ENCODE assay signal across 11 cellular contexts in genomic region chr11:562046-562645, GRCh38. TPM values are rescaled to one million over a fixed set of nuclear protein-coding genes. Genes with fewer than 3 reads are reported as not detected.
DNase-seq lines count a peak whose midpoint lies in the region; ATAC-seq, FAIRE-seq and TF ChIP-seq lines count a peak whose summit lies in the region.
"Had no signal": no experiment of that assay in that cellular context is flagged by ENCODE, and none has a peak within 500 bp of the region (broad histone marks: within the 10 kb centered on the region; RNA-seq: fewer than 3 reads in every experiment).

No MANE protein-coding gene starts in this region.

- CTCF ChIA-PET in A673 (lab: Charles Lee) = no interaction called here

- H2BK5ac ChIP-seq in H9 (ENCODE audit: insufficient read length, low read length) = no peak overlapping the region

- H3K9ac ChIP-seq in H9 (ENCODE audit: extremely low read depth, insufficient read length, low read length) (no peak overlapping the region), astrocyte (ENCODE audit: low read length) (no peak overlapping the region)

- no peak for DNase-seq in A673 (ENCODE audit: low spot score)
- DNase-seq in H9 = no peak
- DNase-seq in astrocyte (ENCODE audit: low read depth) = no peak
- DNase-seq in lower lobe of right lung = no peak
- no peak for DNase-seq in GM12892 (ENCODE audit: insufficient read length)
- DNase-seq in dorsolateral prefrontal cortex = no peak
- DNase-seq: foreskin melanocyte; stimulated activated naive CD4-positive, alpha-beta T cell treated with Interleukin-2 at 50 U/mL for 16 hours had no signal

- H3K4me3 Mint-ChIP-seq in H9 (peak overlapping the region; percentile 83 to 90; a peak in 4 of 5 replicates), astrocyte (ENCODE audit: unreplicated experiment) (peak overlapping the region; percentile 91)

- no TSS peak for BruUV-seq in A673 (replicated peaks; lab: Mats Ljungman, UMichigan)

- H2AFZ ChIP-seq in H9 (ENCODE audit: low read length) (no peak overlapping the region), astrocyte (ENCODE audit: low read depth, low read length) (no peak overlapping the region)

- H3K4me3 ChIP-seq in A673 (ENCODE audit: low read depth, low read length, poor library complexity, severe bottlenecking) (peak overlapping the region; percentile 72), astrocyte (ENCODE audit: insufficient read depth, low read depth, low read length) (no peak overlapping the region), lower lobe of right lung (peak overlapping the region; percentile 73), dorsolateral prefrontal cortex (peak overlapping the region in 9 of 59 donors; percentile 67 to 88 (median 74))

- H3K9me3 Mint-ChIP-seq in H9 (no peaks in the 10 kb centered on the region; a peak in 1 of 5 replicates), astrocyte (ENCODE audit: unreplicated experiment) (peaks cover 2% of the 10 kb centered on the region)

- no peak overlapping the region for H4K5ac ChIP-seq in H9 (ENCODE audit: insufficient read length, low read depth, low read length)

- H3K4me1 ChIP-seq in A673 (ENCODE audit: insufficient read depth, low read length, poor library complexity, severe bottlenecking) (peaks cover 9% of the 10 kb centered on the region), H9 (ENCODE audit: insufficient read depth, low read length) (no peaks in the 10 kb centered on the region), astrocyte (ENCODE audit: insufficient read depth, low read length) (peaks cover 8% of the 10 kb centered on the region), lower lobe of right lung (peaks cover 42% of the 10 kb centered on the region)

- H4K20me1 ChIP-seq in H9 (ENCODE audit: control insufficient read depth, insufficient read depth, insufficient read length) = no peaks in the 10 kb centered on the region
- no peaks in the 10 kb centered on the region for H4K20me1 ChIP-seq in astrocyte (ENCODE audit: insufficient read depth, low read length)

- H3K14ac ChIP-seq in H9 (ENCODE audit: insufficient read depth, low read length) = no peak overlapping the region

- H3K23me2 ChIP-seq in H9 (ENCODE audit: insufficient read length, low read depth, low read length, poor library complexity, severe bottlenecking) = peaks cover 5% of the 10 kb centered on the region

- no peak overlapping the region for H3K27ac ChIP-seq in A673 (ENCODE audit: low read depth, low read length, poor library complexity, severe bottlenecking)
- H3K27ac ChIP-seq in H9 (ENCODE audit: insufficient read length, low read depth, low read length) = no peak overlapping the region
- no peak overlapping the region for H3K27ac ChIP-seq in astrocyte (ENCODE audit: low read depth, low read length)
- H3K27ac ChIP-seq in lower lobe of right lung = peak overlapping the region; percentile 91
- H3K27ac ChIP-seq in dorsolateral prefrontal cortex = no peak overlapping the region

- TF ChIP-seq CTCF in A673 (conservative IDR thresholded peaks at IDR 0.05; ENCODE audit: low read depth, low read length) = no peak
- TF ChIP-seq CTCF in H9 (conservative IDR thresholded peaks at IDR 0.05) = no peak
- TF ChIP-seq CTCF in astrocyte (IDR thresholded peaks at IDR 0.05; ENCODE audit: insufficient read depth, low read depth, low read length) = no peak
- TF ChIP-seq CTCF in lower lobe of right lung (IDR thresholded peaks at IDR 0.05) = no peak
- no peak for TF ChIP-seq CTCF in dorsolateral prefrontal cortex (IDR thresholded peaks at IDR 0.05 in 54 of 56, conservative IDR thresholded peaks at IDR 0.05 in 2 of 56; ENCODE audit: low read depth in 1 of 56, partially characterized antibody in 56 of 56)

- H3K4me1 Mint-ChIP-seq in H9 = peaks cover 14 to 31% of the 10 kb centered on the region in 2 experiments
- peaks cover 7% of the 10 kb centered on the region for H3K4me1 Mint-ChIP-seq in astrocyte (ENCODE audit: low read depth, unreplicated experiment)

- H3K4ac ChIP-seq in H9 (ENCODE audit: low read depth, low read length) = no peak overlapping the region

- no peak for FAIRE-seq in astrocyte (lab: Jason Lieb, UNC)
- FAIRE-seq in GM12892 (lab: Jason Lieb, UNC) = no peak

- H3K27me3 Mint-ChIP-seq in H9 (ENCODE audit: low read depth) (peaks cover 16% of the 10 kb centered on the region), astrocyte (ENCODE audit: low read depth, unreplicated experiment) (peaks cover 3% of the 10 kb centered on the region)
- H3K27me3 Mint-ChIP-seq: activated naive CD8-positive, alpha-beta T cell had no signal

- no peak overlapping the region for H4K8ac ChIP-seq in H9 (replicated peaks; ENCODE audit: insufficient read length, low read depth, low read length)

- no peak overlapping the region for H3T11ph ChIP-seq in H9 (ENCODE audit: low read length)

- no peak overlapping the region for H3K56ac ChIP-seq in H9 (ENCODE audit: insufficient read length, low read depth, low read length)

- no peak overlapping the region for H2BK120ac ChIP-seq in H9 (ENCODE audit: low read depth, low read length, poor library complexity, severe bottlenecking)

- H2BK20ac ChIP-seq in H9 (ENCODE audit: low read depth, low read length, poor library complexity, severe bottlenecking) = no peak overlapping the region

- H3K36me3 ChIP-seq in A673 (ENCODE audit: insufficient read depth, low read length, poor library complexity, severe bottlenecking) = no peaks in the 10 kb centered on the region
- no peaks in the 10 kb centered on the region for H3K36me3 ChIP-seq in astrocyte (ENCODE audit: insufficient read depth, low read length)
- peaks cover 7% of the 10 kb centered on the region for H3K36me3 ChIP-seq in lower lobe of right lung

- TF ChIP-seq POLR2A in GM12892 (IDR thresholded peaks at IDR 0.05; ENCODE audit: low read depth, low read length) = no peak

- POLR2A ChIA-PET in A673 (lab: Charles Lee; ENCODE audit: low non-redundant PET) = no interaction called here

- peaks cover 4% of the 10 kb centered on the region for H3K27me3 ChIP-seq in A673 (replicated peaks; ENCODE audit: insufficient read depth, low read depth, low read length, poor library complexity)
- H3K27me3 ChIP-seq in H9 (ENCODE audit: insufficient read depth, low read length) = peaks cover 3% of the 10 kb centered on the region; the same call in 1 of the 2 replicates
- peaks cover 9% of the 10 kb centered on the region for H3K27me3 ChIP-seq in astrocyte (ENCODE audit: insufficient read depth, low read length)
- H3K27me3 ChIP-seq in lower lobe of right lung (ENCODE audit: low read depth) = peaks cover 20% of the 10 kb centered on the region
- peaks cover 0 to 25% (median 7%) of the 10 kb centered on the region in 45 donors for H3K27me3 ChIP-seq in dorsolateral prefrontal cortex

- no peak overlapping the region for H2BK15ac ChIP-seq in H9 (ENCODE audit: low read depth, low read length)

- no peak overlapping the region for H2AK5ac ChIP-seq in H9 (ENCODE audit: insufficient read length, low read length)

- H3K23ac ChIP-seq in H9 (ENCODE audit: insufficient read length, low read depth, low read length) = no peak overlapping the region

- H4K91ac ChIP-seq in H9 (ENCODE audit: insufficient read length, low read depth, low read length) = no peak overlapping the region

- no peak overlapping the region for H3K18ac ChIP-seq in H9 (ENCODE audit: insufficient read length, low read depth, low read length)

- intact Hi-C loops in A673 (cut with micrococcal nuclease; ENCODE audit: unreplicated experiment) (no loop called here), lower lobe of right lung (cut with DNase I) (no loop called here), dorsolateral prefrontal cortex (cut with DNase I) (no loop called here)

- peaks cover 2 to 11% (median 4%) of the 10 kb centered on the region in 3 experiments; a peak in 6 of 7 replicates for H3K36me3 Mint-ChIP-seq in H9 (ENCODE audit: insufficient read depth in 1 of 3, low read depth in 3 of 3)
- H3K36me3 Mint-ChIP-seq in astrocyte (ENCODE audit: low read depth, unreplicated experiment) = peaks cover 9% of the 10 kb centered on the region
- H3K36me3 Mint-ChIP-seq: activated naive CD8-positive, alpha-beta T cell had no signal

- no peaks in the 10 kb centered on the region for H3K9me3 ChIP-seq in A673 (ENCODE audit: low read depth, low read length, poor library complexity, severe bottlenecking)
- H3K9me3 ChIP-seq in H9 (ENCODE audit: control insufficient read depth, low read depth, low read length) = no peaks in the 10 kb centered on the region
- no peaks in the 10 kb centered on the region for H3K9me3 ChIP-seq in astrocyte (ENCODE audit: insufficient read depth, low read depth, low read length)
- H3K9me3 ChIP-seq in lower lobe of right lung = no peaks in the 10 kb centered on the region

- no peak for ATAC-seq in lower lobe of right lung
- no peak for ATAC-seq in HG03159 (IDR thresholded peaks at IDR 0.05; ENCODE audit: unreplicated experiment)
- no peak for ATAC-seq in GM19023 (IDR thresholded peaks at IDR 0.05; ENCODE audit: unreplicated experiment)

- H3K27ac Mint-ChIP-seq in H9 = no peak overlapping the region
- no peak overlapping the region for H3K27ac Mint-ChIP-seq in astrocyte (ENCODE audit: unreplicated experiment)
- H3K27ac Mint-ChIP-seq: activated naive CD8-positive, alpha-beta T cell had no signal

- no CpG with 5 or more reads among the region's 29 CpGs for WGBS in H9 (ENCODE audit: extremely low coverage, insufficient read length, low lambda C conversion rate)

- no peaks in the 10 kb centered on the region for H3K79me1 ChIP-seq in H9 (ENCODE audit: insufficient read depth, low read depth, low read length, poor library complexity, severe bottlenecking)

- no peaks in the 10 kb centered on the region for H3K79me2 ChIP-seq in H9 (ENCODE audit: insufficient read depth, low read length)
- H3K79me2 ChIP-seq in astrocyte (ENCODE audit: insufficient read depth, low read length) = no peaks in the 10 kb centered on the region

- no peak overlapping the region for H3K4me2 ChIP-seq in H9 (ENCODE audit: insufficient read depth, insufficient read length, low read length)
- H3K4me2 ChIP-seq in astrocyte (ENCODE audit: low read length) = peak overlapping the region; percentile 93

- no peak overlapping the region for H2BK12ac ChIP-seq in H9 (ENCODE audit: insufficient read length, low read depth, low read length)

RNA-seq across cellular contexts. Expression of gene RASSF7, which starts 1.4 kb away (rescaled TPM):
- total RNA-seq in A673 (2021) (4.6 and 6.2 TPM in 2 replicates), H9 (2021) (26.3 and 30.0 TPM in 2 replicates), astrocyte (31.1 and 32.3 TPM in 2 replicates), lower lobe of right lung (71.5 TPM), dorsolateral prefrontal cortex (10 to 100 TPM in 34 of 120 experiments, 1 to 10 TPM in 86; 4.1 to 15.0 (median 8.8) TPM)
- 7.8 TPM for polyA plus RNA-seq in GM12892 (2012; ENCODE audit: missing spikeins)

RNA-seq across cellular contexts. Expression of gene LMNTD2, which starts 1.6 kb away (rescaled TPM):
- 1.1 and 1.7 TPM in 2 replicates for total RNA-seq in A673 (2021)
- total RNA-seq in H9 (2021) = 4.2 and 4.7 TPM in 2 replicates
- 2.5 and 2.8 TPM in 2 replicates for total RNA-seq in astrocyte
- total RNA-seq in lower lobe of right lung = 6.0 TPM
- polyA plus RNA-seq in GM12892 (2012; ENCODE audit: missing spikeins) = 0.47 TPM
- 1 to 10 TPM in 17 of 120 experiments, under 1 TPM in 67, not detected in 36; 0.20 to 2.8 (median 0.70) TPM for total RNA-seq in dorsolateral prefrontal cortex

RNA-seq across cellular contexts. Expression of gene PHRF1, which starts 14.1 kb away (rescaled TPM):
- 40.2 and 43.0 TPM in 2 replicates for total RNA-seq in A673 (2021)
- total RNA-seq in H9 (2021) = 48.9 and 50.6 TPM in 2 replicates
- 38.0 and 38.3 TPM in 2 replicates for total RNA-seq in astrocyte
- total RNA-seq in lower lobe of right lung = 31.5 TPM
- polyA plus RNA-seq in GM12892 (2012; ENCODE audit: missing spikeins) = 6.1 TPM
- 10 to 100 TPM; 24.7 to 43.4 (median 32.3) TPM for total RNA-seq in dorsolateral prefrontal cortex

RNA-seq across cellular contexts. Expression of gene LRRC56, which starts 24.8 kb away (rescaled TPM):
- total RNA-seq in A673 (2021) (2.1 and 2.5 TPM in 2 replicates), H9 (2021) (3.1 and 3.4 TPM in 2 replicates), astrocyte (0.82 and 1.8 TPM in 2 replicates), lower lobe of right lung (7.6 TPM), dorsolateral prefrontal cortex (1 to 10 TPM; 1.5 to 6.7 (median 3.8) TPM)
- 0.30 TPM for polyA plus RNA-seq in GM12892 (2012; ENCODE audit: missing spikeins)

RNA-seq across cellular contexts. Expression of gene HRAS, which starts 26.8 kb away (rescaled TPM):
- total RNA-seq in A673 (2021) (82.8 and 90.2 TPM in 2 replicates), H9 (2021) (61.8 and 66.0 TPM in 2 replicates), astrocyte (78.5 and 84.2 TPM in 2 replicates), lower lobe of right lung (36.3 TPM), dorsolateral prefrontal cortex (100 to 1,000 TPM in 19 of 120 experiments, 10 to 100 TPM in 101; 50.7 to 122 (median 86.8) TPM)
- 28.5 TPM for polyA plus RNA-seq in GM12892 (2012; ENCODE audit: missing spikeins)
